24 cellular contexts compared by ENCODE assay signal in the genomic region with DNA sequence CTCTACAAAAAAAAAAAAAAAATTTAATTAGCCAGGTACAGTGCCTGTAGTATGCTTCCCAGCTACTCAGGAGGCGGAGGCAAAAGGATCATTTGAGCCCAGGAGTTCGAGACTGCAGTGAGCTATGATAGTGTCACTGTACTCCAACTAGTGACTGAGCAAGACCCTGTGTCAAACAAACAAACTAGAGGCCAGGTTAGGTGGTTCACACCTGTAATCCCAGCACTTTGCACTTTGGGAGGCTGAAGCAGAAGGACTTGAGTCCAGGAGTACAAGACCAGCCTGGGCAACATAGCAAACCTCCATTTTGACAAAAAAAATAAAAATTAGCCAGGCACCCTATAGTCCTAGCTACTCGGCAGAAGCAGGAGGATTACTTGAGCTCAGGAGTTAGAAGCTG.
"Had no signal": no experiment of that assay in that cellular context is flagged by ENCODE, and none has a peak within 500 bp of the region (broad histone marks: within the 10 kb centered on the region; RNA-seq: fewer than 3 reads in every experiment).

No MANE protein-coding gene starts in this region.

- H3K27ac Mint-ChIP-seq: activated CD4-positive, alpha-beta memory T cell treated with anti-CD3 and anti-CD28 coated beads, Interleukin-2, amount 10 ng/mL, durations not matched to agents 7 days and 5 days; activated CD4-positive, alpha-beta T cell treated with anti-CD3 and anti-CD28 coated beads, Interleukin-2, amount 10 ng/mL, durations not matched to agents 24 days and 14 days; activated naive CD4-positive, alpha-beta T cell treated with anti-CD3 and anti-CD28 coated beads for 36 hours; activated naive CD8-positive, alpha-beta T cell treated with anti-CD3 and anti-CD28 coated beads, Interleukin-2, amount 10 ng/mL, durations not matched to agents 7 days and 5 days; dendritic cell treated with granulocyte-macrophage colony-stimulating factor and Interleukin-4, amounts not matched to agents 40 ng/mL and 50 ng/mL, for 4 days; stimulated activated naive CD8-positive, alpha-beta T cell treated with anti-CD3 and anti-CD28 coated beads, Interleukin-15, Interleukin-2, amounts not matched to agents 100 ng/mL and 50 ng/mL, for 24 hours had no signal

- DNase-seq: activated CD4-positive, alpha-beta memory T cell treated with anti-CD3 and anti-CD28 coated beads, Interleukin-2, amount 10 ng/mL, durations not matched to agents 7 days and 5 days; activated CD4-positive, alpha-beta T cell treated with anti-CD3 and anti-CD28 coated beads, Interleukin-2, amount 10 ng/mL, durations not matched to agents 24 days and 14 days; activated effector memory CD4-positive, alpha-beta T cell treated with Interleukin-2 at 50 U/mL for 16 hours; activated naive CD4-positive, alpha-beta T cell treated with anti-CD3 and anti-CD28 coated beads for 36 hours; activated naive CD8-positive, alpha-beta T cell treated with anti-CD3 and anti-CD28 coated beads, Interleukin-2, amount 10 ng/mL, durations not matched to agents 7 days and 5 days; activated T-cell treated with anti-CD3 and anti-CD28 coated beads, Interleukin-2, amount 50 U/mL, for 72 hours; amygdala; caudate nucleus; effector CD8-positive, alpha-beta T cell; glutamatergic neuron; hypothalamus; islet precursor cell; left cardiac atrium; naive thymus-derived CD4-positive, alpha-beta T cell; ovary; spleen; stimulated activated CD4-positive, alpha-beta T cell treated with anti-CD3 and anti-CD28 coated beads, Interleukin-4, amount 100 ng/mL, for 1 hour; T1000; tibial artery had no signal

- H3K27ac ChIP-seq: ovary, prostate gland, spleen, tibial artery had no signal

- H3K27me3 Mint-ChIP-seq: activated CD4-positive, alpha-beta memory T cell treated with anti-CD3 and anti-CD28 coated beads, Interleukin-2, amount 10 ng/mL, durations not matched to agents 7 days and 5 days; activated CD4-positive, alpha-beta T cell treated with anti-CD3 and anti-CD28 coated beads, Interleukin-2, amount 10 ng/mL, durations not matched to agents 24 days and 14 days; activated naive CD8-positive, alpha-beta T cell treated with anti-CD3 and anti-CD28 coated beads, Interleukin-2, amount 10 ng/mL, durations not matched to agents 7 days and 5 days; dendritic cell treated with granulocyte-macrophage colony-stimulating factor and Interleukin-4, amounts not matched to agents 40 ng/mL and 50 ng/mL, for 4 days; naive thymus-derived CD4-positive, alpha-beta T cell; stimulated activated naive CD8-positive, alpha-beta T cell treated with anti-CD3 and anti-CD28 coated beads, Interleukin-15, Interleukin-2, amounts not matched to agents 100 ng/mL and 50 ng/mL, for 24 hours had no signal

- H3K36me3 ChIP-seq: ovary, prostate gland had no signal

- ATAC-seq: activated T-cell treated with anti-CD3 and anti-CD28 coated beads, Interleukin-2, amount 50 U/mL, for 72 hours; esophagus mucosa; naive thymus-derived CD4-positive, alpha-beta T cell had no signal

- H3K27me3 ChIP-seq: ovary, spleen, tibial artery had no signal

- H3K4me1 ChIP-seq: prostate gland had no signal

- H3K4me3 ChIP-seq: lung, ovary, prostate gland, spleen, tibial artery had no signal

- H3K9me3 ChIP-seq: ovary, prostate gland, spleen, tibial artery had no signal

- H3K9me3 Mint-ChIP-seq: activated CD4-positive, alpha-beta memory T cell treated with anti-CD3 and anti-CD28 coated beads, Interleukin-2, amount 10 ng/mL, durations not matched to agents 7 days and 5 days; activated CD4-positive, alpha-beta T cell treated with anti-CD3 and anti-CD28 coated beads, Interleukin-2, amount 10 ng/mL, durations not matched to agents 24 days and 14 days; activated naive CD4-positive, alpha-beta T cell treated with anti-CD3 and anti-CD28 coated beads for 36 hours; activated naive CD8-positive, alpha-beta T cell treated with anti-CD3 and anti-CD28 coated beads, Interleukin-2, amount 10 ng/mL, durations not matched to agents 7 days and 5 days; activated T-cell treated with anti-CD3 and anti-CD28 coated beads, Interleukin-2, amount 50 U/mL, for 72 hours; dendritic cell treated with granulocyte-macrophage colony-stimulating factor and Interleukin-4, amounts not matched to agents 40 ng/mL and 50 ng/mL, for 4 days; naive thymus-derived CD4-positive, alpha-beta T cell; stimulated activated naive CD8-positive, alpha-beta T cell treated with anti-CD3 and anti-CD28 coated beads, Interleukin-15, Interleukin-2, amounts not matched to agents 100 ng/mL and 50 ng/mL, for 24 hours had no signal

- H3K4me3 Mint-ChIP-seq: activated CD4-positive, alpha-beta memory T cell treated with anti-CD3 and anti-CD28 coated beads, Interleukin-2, amount 10 ng/mL, durations not matched to agents 7 days and 5 days; activated CD4-positive, alpha-beta T cell treated with anti-CD3 and anti-CD28 coated beads, Interleukin-2, amount 10 ng/mL, durations not matched to agents 24 days and 14 days; activated naive CD4-positive, alpha-beta T cell treated with anti-CD3 and anti-CD28 coated beads for 36 hours; activated naive CD8-positive, alpha-beta T cell treated with anti-CD3 and anti-CD28 coated beads, Interleukin-2, amount 10 ng/mL, durations not matched to agents 7 days and 5 days; activated T-cell treated with anti-CD3 and anti-CD28 coated beads, Interleukin-2, amount 50 U/mL, for 72 hours; dendritic cell treated with granulocyte-macrophage colony-stimulating factor and Interleukin-4, amounts not matched to agents 40 ng/mL and 50 ng/mL, for 4 days; stimulated activated naive CD8-positive, alpha-beta T cell treated with anti-CD3 and anti-CD28 coated beads, Interleukin-15, Interleukin-2, amounts not matched to agents 100 ng/mL and 50 ng/mL, for 24 hours had no signal
